ENCODE assay signal across 1 cellular context in genomic region chr3:96753124-96753523, GRCh38.
TF ChIP-seq lines count a peak whose summit lies in the region.

No MANE protein-coding gene starts in this region.

TF ChIP-seq in GM23338, 12 proteins besides CTCF, POLR2A, EP300 and RAD21 (continued from another document):
- TF ChIP-seq ZNF462 (CRISPR knock-in tag; IDR thresholded peaks at IDR 0.05) (no peak), STAT1 (IDR thresholded peaks at IDR 0.05; ENCODE audit: unreplicated experiment) (no peak), CREB1 (CRISPR knock-in tag; IDR thresholded peaks at IDR 0.05; ENCODE audit: low read depth) (no peak), EZH2phosphoT487 (IDR thresholded peaks at IDR 0.05; ENCODE audit: unreplicated experiment) (no peak), NANOG (IDR thresholded peaks at IDR 0.05; ENCODE audit: borderline replicate concordance) (no peak), ZNF331 (CRISPR knock-in tag; IDR thresholded peaks at IDR 0.05; ENCODE audit: low read depth) (no peak)
